In genomic region chr5:55402199-55402598, GRCh38 we compare ENCODE assay signal across 12 cellular contexts.
DNase-seq lines count a peak whose midpoint lies in the region; ATAC-seq and TF ChIP-seq lines count a peak whose summit lies in the region.
"Had no signal": no experiment of that assay in that cellular context is flagged by ENCODE, and none has a peak within 500 bp of the region (broad histone marks: within the 10 kb centered on the region; RNA-seq: fewer than 3 reads in every experiment).

No MANE protein-coding gene starts in this region.

- H3K36me3 Mint-ChIP-seq in endothelial cell (ENCODE audit: low read depth, unreplicated experiment), result no peaks in the 10 kb centered on the region
- peaks cover 15% of the 10 kb centered on the region for H3K36me3 Mint-ChIP-seq in progenitor cell of endocrine pancreas (ENCODE audit: insufficient read depth)

- no peaks in the 10 kb centered on the region for H4K20me1 ChIP-seq in SK-N-SH (ENCODE audit: insufficient read depth)
- H4K20me1 ChIP-seq in OCI-LY3 (ENCODE audit: insufficient read depth, low read length), result no peaks in the 10 kb centered on the region

- no peak overlapping the region for H3K9ac ChIP-seq in SK-N-SH
- H3K9ac ChIP-seq in OCI-LY3 (ENCODE audit: low read length), result no peak overlapping the region

- TF ChIP-seq CTCF in SK-N-SH (IDR thresholded peaks at IDR 0.05), result peak; percentile 19; the same call in 1 of the 2 replicates
- TF ChIP-seq CTCF in OCI-LY3 (IDR thresholded peaks at IDR 0.05; ENCODE audit: low read depth, low read length), result peak; percentile 17
- peak; percentile 24 for TF ChIP-seq CTCF in endothelial cell (IDR thresholded peaks at IDR 0.05; ENCODE audit: unreplicated experiment)
- peak; percentile 43 for TF ChIP-seq CTCF in progenitor cell of endocrine pancreas (IDR thresholded peaks at IDR 0.05; ENCODE audit: unreplicated experiment)

- H3K9me3 ChIP-seq in SK-N-SH, result no peaks in the 10 kb centered on the region
- no peaks in the 10 kb centered on the region for H3K9me3 ChIP-seq in OCI-LY3 (ENCODE audit: insufficient read depth, low read length)
- H3K9me3 ChIP-seq: mucosa of descending colon had no signal

- no peak overlapping the region for H2AFZ ChIP-seq in SK-N-SH (ENCODE audit: low read depth)
- no peak overlapping the region for H2AFZ ChIP-seq in OCI-LY3 (ENCODE audit: low read depth, low read length)

- no peak overlapping the region for H3K4me3 Mint-ChIP-seq in endothelial cell (ENCODE audit: unreplicated experiment)
- no peak overlapping the region for H3K4me3 Mint-ChIP-seq in progenitor cell of endocrine pancreas (ENCODE audit: low read depth)

- no peak for DNase-seq in SK-N-SH
- no peak for DNase-seq in endothelial cell (ENCODE audit: low spot score)
- no peak for DNase-seq in progenitor cell of endocrine pancreas (ENCODE audit: low spot score, unreplicated experiment)
- no peak for DNase-seq in SHP77 (lab: John Stamatoyannopoulos, UW)
- no peak for DNase-seq in DMS79 (lab: John Stamatoyannopoulos, UW)
- DNase-seq: cortex of kidney; mucosa of descending colon; NCI-H1092 treated with DMSO at 0.1 percent for 48 hours; stimulated activated CD4-positive, alpha-beta T cell treated with anti-CD3 and anti-CD28 coated beads, Interleukin-15, amount 100 ng/mL, for 24 hours had no signal

- H3K4me1 Mint-ChIP-seq in endothelial cell (ENCODE audit: unreplicated experiment) (no peaks in the 10 kb centered on the region), progenitor cell of endocrine pancreas (ENCODE audit: low read depth) (peaks cover under 1% of the 10 kb centered on the region)

- H3K27me3 Mint-ChIP-seq in endothelial cell (ENCODE audit: unreplicated experiment) (no peaks in the 10 kb centered on the region), progenitor cell of endocrine pancreas (no peaks in the 10 kb centered on the region)

- 62% methylated on average over 2 of the region's 2 CpGs for WGBS in SK-N-SH (ENCODE audit: low lambda C conversion rate)

- peaks cover 54 to 57% of the 10 kb centered on the region in 2 experiments for H3K36me3 ChIP-seq in SK-N-SH (replicated peaks in 1 of 2; ENCODE audit: control insufficient read depth in 1 of 2, insufficient read depth in 2 of 2, low read length in 1 of 2)
- peaks cover 30% of the 10 kb centered on the region for H3K36me3 ChIP-seq in OCI-LY3 (replicated peaks; ENCODE audit: low read depth, low read length)

- CTCF ChIA-PET in SK-N-SH (lab: Yijun Ruan, JAX), result interaction anchor here (0.6 to 1.2 kb wide), 5 partner anchors 16 to 290 kb away, joined by 3 to 4 read pairs (median 4); no protein-coding TSS in a partner anchor

- H3K4me2 ChIP-seq in SK-N-SH (no peak overlapping the region), OCI-LY3 (ENCODE audit: low read length) (no peak overlapping the region)

- H3K9me2 ChIP-seq in SK-N-SH, result no peaks in the 10 kb centered on the region

- H3K79me2 ChIP-seq in SK-N-SH (ENCODE audit: insufficient read depth), result no peaks in the 10 kb centered on the region
- no peaks in the 10 kb centered on the region for H3K79me2 ChIP-seq in OCI-LY3 (ENCODE audit: low read length)

- POLR2A ChIA-PET in SK-N-SH (lab: Yijun Ruan, JAX), result no interaction called here

- H3K4me1 ChIP-seq in SK-N-SH (ENCODE audit: control insufficient read depth in 1 of 2, insufficient read depth in 2 of 2, low read depth in 1 of 2, low read length in 1 of 2), result no peaks in the 10 kb centered on the region
- H3K4me1 ChIP-seq in OCI-LY3 (ENCODE audit: low read length), result 0 out of 2 replicates have a peak, but pooled peaks cover 3% of the 10 kb centered on the region

- no peak for TF ChIP-seq RAD21 in SK-N-SH (IDR thresholded peaks at IDR 0.05; ENCODE audit: low read length)

- H3K27ac ChIP-seq in SK-N-SH (ENCODE audit: low read depth in 2 of 2, low read length in 1 of 2) (no peak overlapping the region; a peak in 1 of 4 replicates), OCI-LY3 (ENCODE audit: low read length) (no peak overlapping the region)

- TF ChIP-seq EP300 in SK-N-SH (IDR thresholded peaks at IDR 0.05; ENCODE audit: borderline replicate concordance in 1 of 2, low read depth in 1 of 2, low read length in 1 of 2), result no peak

- no peaks in the 10 kb centered on the region for H3F3A ChIP-seq in SK-N-SH (replicated peaks; ENCODE audit: insufficient read depth)

- no peaks in the 10 kb centered on the region for H3K27me3 ChIP-seq in SK-N-SH (ENCODE audit: insufficient read depth)
- no peaks in the 10 kb centered on the region for H3K27me3 ChIP-seq in OCI-LY3 (ENCODE audit: low read depth, low read length)

- H3K9me3 Mint-ChIP-seq in endothelial cell (ENCODE audit: unreplicated experiment) (no peaks in the 10 kb centered on the region), progenitor cell of endocrine pancreas (ENCODE audit: low read depth) (no peaks in the 10 kb centered on the region)

- H3K4me3 ChIP-seq in SK-N-SH (ENCODE audit: low read depth in 2 of 2, low read length in 1 of 2) (no peak overlapping the region), OCI-LY3 (ENCODE audit: low read length) (no peak overlapping the region)
- H3K4me3 ChIP-seq: mucosa of descending colon had no signal

- H3K27ac Mint-ChIP-seq in endothelial cell (ENCODE audit: unreplicated experiment), result no peak overlapping the region
- H3K27ac Mint-ChIP-seq in progenitor cell of endocrine pancreas, result no peak overlapping the region

- ATAC-seq in SK-N-SH treated with all-trans-retinoic acid at 6 μM for 48 hours (no peak), GM21360 (IDR thresholded peaks at IDR 0.05; ENCODE audit: unreplicated experiment) (no peak)
- ATAC-seq: mucosa of descending colon had no signal

TF ChIP-seq in SK-N-SH, 30 proteins besides CTCF, POLR2A, EP300 and RAD21 (continues in another document):
- no peak for TF ChIP-seq ZBTB33 (IDR thresholded peaks at IDR 0.05; ENCODE audit: borderline replicate concordance, low read depth)
- TF ChIP-seq PBX3 (IDR thresholded peaks at IDR 0.05), result no peak
- TF ChIP-seq FOXJ3 (CRISPR knock-in tag; IDR thresholded peaks at IDR 0.05), result no peak
- TF ChIP-seq SMC3 (IDR thresholded peaks at IDR 0.05; ENCODE audit: low read depth, low read length), result no peak
- TF ChIP-seq JUND (IDR thresholded peaks at IDR 0.05), result no peak

TF ChIP-seq in SK-N-SH treated with all-trans-retinoic acid at 6 μM for 48 hours, 23 proteins besides CTCF, POLR2A, EP300 and RAD21:
- TF ChIP-seq ZC3H10 (CRISPR knock-in tag; IDR thresholded peaks at IDR 0.05) (no peak), TOX (CRISPR knock-in tag; IDR thresholded peaks at IDR 0.05; ENCODE audit: borderline replicate concordance) (no peak), ZFP30 (CRISPR knock-in tag; IDR thresholded peaks at IDR 0.05) (no peak), ARNTL (CRISPR knock-in tag; IDR thresholded peaks at IDR 0.05; ENCODE audit: borderline replicate concordance, low read depth) (no peak), CSDC2 (CRISPR knock-in tag; IDR thresholded peaks at IDR 0.05) (no peak), GLIS3 (CRISPR knock-in tag; IDR thresholded peaks at IDR 0.05) (no peak), ZNF565 (CRISPR knock-in tag; conservative IDR thresholded peaks at IDR 0.05; ENCODE audit: low read depth) (no peak), RARB (CRISPR knock-in tag; IDR thresholded peaks at IDR 0.05) (no peak), ZNF70 (CRISPR knock-in tag; IDR thresholded peaks at IDR 0.05) (no peak)
